In genomic region chr22:33426451-33426850, GRCh38 we compare ENCODE assay signal across 17 cellular contexts.
DNase-seq lines count a peak whose midpoint lies in the region; ATAC-seq, FAIRE-seq and TF ChIP-seq lines count a peak whose summit lies in the region.
"Had no signal": no experiment of that assay in that cellular context is flagged by ENCODE, and none has a peak within 500 bp of the region (broad histone marks: within the 10 kb centered on the region; RNA-seq: fewer than 3 reads in every experiment).

No MANE protein-coding gene starts in this region.

- peaks cover 3% of the 10 kb centered on the region for H3K9me3 Mint-ChIP-seq in astrocyte (ENCODE audit: unreplicated experiment)
- H3K9me3 Mint-ChIP-seq in activated CD4-positive, alpha-beta T cell treated with anti-CD3 and anti-CD28 coated beads, Interleukin-2, amount 10 ng/mL, durations not matched to agents 24 days and 14 days: no peaks in the 10 kb centered on the region

- H3K27me3 ChIP-seq in astrocyte (ENCODE audit: insufficient read depth, low read length): peaks cover 6% of the 10 kb centered on the region
- H3K27me3 ChIP-seq in HAP-1 (ENCODE audit: low read depth): no peaks in the 10 kb centered on the region
- H3K27me3 ChIP-seq: BLaER1 treated with 17β-estradiol and CSF1 and Interleukin-3, amounts not matched to agents 10 nM and 100 nM had no signal

- H3K79me2 ChIP-seq in astrocyte (ENCODE audit: insufficient read depth, low read length): no peaks in the 10 kb centered on the region

- no peak for FAIRE-seq in astrocyte (lab: Jason Lieb, UNC)
- FAIRE-seq: HepG2 had no signal

- no peak overlapping the region for H2AFZ ChIP-seq in astrocyte (ENCODE audit: low read depth, low read length)

- peaks cover 4% of the 10 kb centered on the region for H4K20me1 ChIP-seq in astrocyte (ENCODE audit: insufficient read depth, low read length)
- H4K20me1 ChIP-seq: BLaER1 treated with 17β-estradiol and CSF1 and Interleukin-3, amounts not matched to agents 10 nM and 100 nM had no signal

- H3K4me2 ChIP-seq in astrocyte (ENCODE audit: low read length): peak overlapping the region; percentile 71
- H3K4me2 ChIP-seq: BLaER1 treated with 17β-estradiol and CSF1 and Interleukin-3, amounts not matched to agents 10 nM and 100 nM had no signal

- H3K4me1 ChIP-seq in astrocyte (ENCODE audit: insufficient read depth, low read length) (peaks cover 15% of the 10 kb centered on the region), HAP-1 (no peaks in the 10 kb centered on the region)

- no peak overlapping the region for H3K4me3 Mint-ChIP-seq in astrocyte (ENCODE audit: unreplicated experiment)
- no peak overlapping the region for H3K4me3 Mint-ChIP-seq in activated CD4-positive, alpha-beta T cell treated with anti-CD3 and anti-CD28 coated beads, Interleukin-2, amount 10 ng/mL, durations not matched to agents 24 days and 14 days
- H3K4me3 Mint-ChIP-seq: B cell; CD8-positive, alpha-beta T cell had no signal

- H3K27ac ChIP-seq in astrocyte (ENCODE audit: low read depth, low read length): no peak overlapping the region
- H3K27ac ChIP-seq: BLaER1 treated with 17β-estradiol and CSF1 and Interleukin-3, amounts not matched to agents 10 nM and 100 nM had no signal

- no peaks in the 10 kb centered on the region for H3K27me3 Mint-ChIP-seq in astrocyte (ENCODE audit: low read depth, unreplicated experiment)
- H3K27me3 Mint-ChIP-seq in activated CD4-positive, alpha-beta T cell treated with anti-CD3 and anti-CD28 coated beads, Interleukin-2, amount 10 ng/mL, durations not matched to agents 24 days and 14 days: no peaks in the 10 kb centered on the region
- H3K27me3 Mint-ChIP-seq: B cell had no signal

- H3K36me3 ChIP-seq in astrocyte (ENCODE audit: insufficient read depth, low read length): no peaks in the 10 kb centered on the region
- H3K36me3 ChIP-seq in HAP-1 (replicated peaks): no peaks in the 10 kb centered on the region

- intact Hi-C loops in left ventricle myocardium superior (cut with micrococcal nuclease): no loop called here
- intact Hi-C loops in Right ventricle myocardium inferior (cut with DNase I): no loop called here
- intact Hi-C loops in activated CD4-positive, alpha-beta T cell treated with anti-CD3 and anti-CD28 coated beads, Interleukin-2, amount 10 ng/mL, durations not matched to agents 24 days and 14 days (cut with micrococcal nuclease): no loop called here

- H3K9me3 ChIP-seq in astrocyte (ENCODE audit: insufficient read depth, low read depth, low read length) (no peaks in the 10 kb centered on the region), HAP-1 (no peaks in the 10 kb centered on the region)
- H3K9me3 ChIP-seq: BLaER1 treated with 17β-estradiol and CSF1 and Interleukin-3, amounts not matched to agents 10 nM and 100 nM had no signal

- DNase-seq in left ventricle myocardium superior: no peak
- DNase-seq in Right ventricle myocardium inferior (ENCODE audit: missing footprints): no peak
- peak; percentile 58 for DNase-seq in astrocyte (ENCODE audit: low read depth)
- DNase-seq in cerebellar cortex (ENCODE audit: low spot score): peak; percentile 44
- no peak for DNase-seq in HAP-1 (ENCODE audit: low spot score in 2 of 2)
- no peak for DNase-seq in activated CD4-positive, alpha-beta T cell treated with anti-CD3 and anti-CD28 coated beads, Interleukin-2, amount 10 ng/mL, durations not matched to agents 24 days and 14 days
- DNase-seq: Calu3; CD8-positive, alpha-beta T cell; DMS153; DMS79; GF-D8; GOT3; H7 had no signal

- no peak overlapping the region for H3K9ac ChIP-seq in astrocyte (ENCODE audit: low read length)
- H3K9ac ChIP-seq: BLaER1 treated with 17β-estradiol and CSF1 and Interleukin-3, amounts not matched to agents 10 nM and 100 nM had no signal

- H3K36me3 Mint-ChIP-seq in astrocyte (ENCODE audit: low read depth, unreplicated experiment): peaks cover 26% of the 10 kb centered on the region
- H3K36me3 Mint-ChIP-seq in activated CD4-positive, alpha-beta T cell treated with anti-CD3 and anti-CD28 coated beads, Interleukin-2, amount 10 ng/mL, durations not matched to agents 24 days and 14 days (ENCODE audit: low read depth): no peaks in the 10 kb centered on the region
- H3K36me3 Mint-ChIP-seq: CD8-positive, alpha-beta T cell had no signal

- H3K4me3 ChIP-seq in astrocyte (ENCODE audit: insufficient read depth, low read depth, low read length) (no peak overlapping the region), HAP-1 (no peak overlapping the region)
- H3K4me3 ChIP-seq: BLaER1 treated with 17β-estradiol and CSF1 and Interleukin-3, amounts not matched to agents 10 nM and 100 nM had no signal

- H3K27ac Mint-ChIP-seq in astrocyte (ENCODE audit: unreplicated experiment): no peak overlapping the region
- no peak overlapping the region for H3K27ac Mint-ChIP-seq in activated CD4-positive, alpha-beta T cell treated with anti-CD3 and anti-CD28 coated beads, Interleukin-2, amount 10 ng/mL, durations not matched to agents 24 days and 14 days
- H3K27ac Mint-ChIP-seq: B cell; CD8-positive, alpha-beta T cell had no signal

- no peaks in the 10 kb centered on the region for H3K4me1 Mint-ChIP-seq in astrocyte (ENCODE audit: low read depth, unreplicated experiment)
- H3K4me1 Mint-ChIP-seq in activated CD4-positive, alpha-beta T cell treated with anti-CD3 and anti-CD28 coated beads, Interleukin-2, amount 10 ng/mL, durations not matched to agents 24 days and 14 days: no peaks in the 10 kb centered on the region

- no peak for TF ChIP-seq CTCF in astrocyte (IDR thresholded peaks at IDR 0.05; ENCODE audit: insufficient read depth, low read depth, low read length)

- peak; percentile 43 for ATAC-seq in left ventricle myocardium superior
- ATAC-seq in Right ventricle myocardium inferior: no peak
- no peak for ATAC-seq in esophagus mucosa
- ATAC-seq: CD8-positive, alpha-beta T cell; HepG2 had no signal

- in situ Hi-C loops in HAP-1 (cut with MboI; ENCODE audit: low sequenced_read_pairs): no loop called here

Comparison
In these comparisons a context has a peak if more than half of its experiments do, and no peak if none do; other contexts are left out.
1. DNase-seq: peak in astrocyte (single experiment) and cerebellar cortex (single experiment); none in left ventricle myocardium superior (single experiment), Right ventricle myocardium inferior (single experiment), HAP-1 (0 of 2) and activated CD4-positive, alpha-beta T cell treated with anti-CD3 and anti-CD28 coated beads, Interleukin-2, amount 10 ng/mL, durations not matched to agents 24 days and 14 days (single experiment).